Comparison of ENCODE assay signal across 1 cellular context in the genomic region with DNA sequence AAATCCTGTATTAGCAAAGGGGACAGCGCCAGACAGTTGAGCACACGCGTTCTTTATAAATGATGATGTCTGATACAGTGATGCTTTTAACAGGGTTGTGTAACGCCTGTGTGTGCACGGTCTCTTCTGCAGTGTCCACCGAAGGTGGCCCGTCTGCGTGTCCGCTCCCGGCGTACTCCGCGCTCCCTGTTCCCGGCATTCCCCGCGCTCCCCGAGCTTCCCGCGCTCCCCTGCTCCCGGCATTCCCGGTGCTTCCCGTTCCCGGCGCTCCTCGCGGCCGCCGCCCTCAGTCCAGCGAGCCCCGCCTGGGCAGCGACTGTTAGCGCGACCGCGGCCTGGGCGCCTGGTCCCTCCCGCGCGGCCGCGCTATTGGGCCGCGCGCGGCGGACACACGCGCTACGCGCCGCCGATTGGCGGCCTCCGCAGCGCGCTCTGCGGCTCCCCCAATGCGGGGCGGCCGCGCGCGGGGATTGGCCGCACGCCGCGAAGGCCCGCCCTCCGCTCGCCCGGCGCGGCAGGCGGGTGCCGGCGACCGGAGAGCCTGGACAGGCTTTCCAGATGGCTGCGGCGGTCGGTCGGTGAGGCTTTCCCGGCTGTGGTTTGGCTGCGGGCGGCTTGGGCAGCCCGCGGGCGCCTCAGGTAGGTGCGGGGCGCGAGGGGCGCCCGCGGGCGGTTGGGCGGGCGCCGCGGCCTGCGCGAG.
TF ChIP-seq lines count a peak whose summit lies in the region.

A gene (plus strand): TSS at position 497 of the 700 bp plus-strand sequence. CDS start 5,723 bp downstream, outside the sequence.

TF ChIP-seq in HepG2, 621 proteins besides CTCF, POLR2A, EP300 and RAD21 (continued from another document and continues in another):
- TF ChIP-seq, protein P1, sequence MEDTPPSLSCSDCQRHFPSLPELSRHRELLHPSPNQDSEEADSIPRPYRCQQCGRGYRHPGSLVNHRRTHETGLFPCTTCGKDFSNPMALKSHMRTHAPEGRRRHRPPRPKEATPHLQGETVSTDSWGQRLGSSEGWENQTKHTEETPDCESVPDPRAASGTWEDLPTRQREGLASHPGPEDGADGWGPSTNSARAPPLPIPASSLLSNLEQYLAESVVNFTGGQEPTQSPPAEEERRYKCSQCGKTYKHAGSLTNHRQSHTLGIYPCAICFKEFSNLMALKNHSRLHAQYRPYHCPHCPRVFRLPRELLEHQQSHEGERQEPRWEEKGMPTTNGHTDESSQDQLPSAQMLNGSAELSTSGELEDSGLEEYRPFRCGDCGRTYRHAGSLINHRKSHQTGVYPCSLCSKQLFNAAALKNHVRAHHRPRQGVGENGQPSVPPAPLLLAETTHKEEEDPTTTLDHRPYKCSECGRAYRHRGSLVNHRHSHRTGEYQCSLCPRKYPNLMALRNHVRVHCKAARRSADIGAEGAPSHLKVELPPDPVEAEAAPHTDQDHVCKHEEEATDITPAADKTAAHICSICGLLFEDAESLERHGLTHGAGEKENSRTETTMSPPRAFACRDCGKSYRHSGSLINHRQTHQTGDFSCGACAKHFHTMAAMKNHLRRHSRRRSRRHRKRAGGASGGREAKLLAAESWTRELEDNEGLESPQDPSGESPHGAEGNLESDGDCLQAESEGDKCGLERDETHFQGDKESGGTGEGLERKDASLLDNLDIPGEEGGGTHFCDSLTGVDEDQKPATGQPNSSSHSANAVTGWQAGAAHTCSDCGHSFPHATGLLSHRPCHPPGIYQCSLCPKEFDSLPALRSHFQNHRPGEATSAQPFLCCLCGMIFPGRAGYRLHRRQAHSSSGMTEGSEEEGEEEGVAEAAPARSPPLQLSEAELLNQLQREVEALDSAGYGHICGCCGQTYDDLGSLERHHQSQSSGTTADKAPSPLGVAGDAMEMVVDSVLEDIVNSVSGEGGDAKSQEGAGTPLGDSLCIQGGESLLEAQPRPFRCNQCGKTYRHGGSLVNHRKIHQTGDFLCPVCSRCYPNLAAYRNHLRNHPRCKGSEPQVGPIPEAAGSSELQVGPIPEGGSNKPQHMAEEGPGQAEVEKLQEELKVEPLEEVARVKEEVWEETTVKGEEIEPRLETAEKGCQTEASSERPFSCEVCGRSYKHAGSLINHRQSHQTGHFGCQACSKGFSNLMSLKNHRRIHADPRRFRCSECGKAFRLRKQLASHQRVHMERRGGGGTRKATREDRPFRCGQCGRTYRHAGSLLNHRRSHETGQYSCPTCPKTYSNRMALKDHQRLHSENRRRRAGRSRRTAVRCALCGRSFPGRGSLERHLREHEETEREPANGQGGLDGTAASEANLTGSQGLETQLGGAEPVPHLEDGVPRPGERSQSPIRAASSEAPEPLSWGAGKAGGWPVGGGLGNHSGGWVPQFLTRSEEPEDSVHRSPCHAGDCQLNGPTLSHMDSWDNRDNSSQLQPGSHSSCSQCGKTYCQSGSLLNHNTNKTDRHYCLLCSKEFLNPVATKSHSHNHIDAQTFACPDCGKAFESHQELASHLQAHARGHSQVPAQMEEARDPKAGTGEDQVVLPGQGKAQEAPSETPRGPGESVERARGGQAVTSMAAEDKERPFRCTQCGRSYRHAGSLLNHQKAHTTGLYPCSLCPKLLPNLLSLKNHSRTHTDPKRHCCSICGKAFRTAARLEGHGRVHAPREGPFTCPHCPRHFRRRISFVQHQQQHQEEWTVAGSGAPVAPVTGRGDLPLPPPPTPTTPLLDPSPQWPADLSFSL (CRISPR knock-in tag; IDR thresholded peaks at IDR 0.05) = no peak
- TF ChIP-seq, protein P2, sequence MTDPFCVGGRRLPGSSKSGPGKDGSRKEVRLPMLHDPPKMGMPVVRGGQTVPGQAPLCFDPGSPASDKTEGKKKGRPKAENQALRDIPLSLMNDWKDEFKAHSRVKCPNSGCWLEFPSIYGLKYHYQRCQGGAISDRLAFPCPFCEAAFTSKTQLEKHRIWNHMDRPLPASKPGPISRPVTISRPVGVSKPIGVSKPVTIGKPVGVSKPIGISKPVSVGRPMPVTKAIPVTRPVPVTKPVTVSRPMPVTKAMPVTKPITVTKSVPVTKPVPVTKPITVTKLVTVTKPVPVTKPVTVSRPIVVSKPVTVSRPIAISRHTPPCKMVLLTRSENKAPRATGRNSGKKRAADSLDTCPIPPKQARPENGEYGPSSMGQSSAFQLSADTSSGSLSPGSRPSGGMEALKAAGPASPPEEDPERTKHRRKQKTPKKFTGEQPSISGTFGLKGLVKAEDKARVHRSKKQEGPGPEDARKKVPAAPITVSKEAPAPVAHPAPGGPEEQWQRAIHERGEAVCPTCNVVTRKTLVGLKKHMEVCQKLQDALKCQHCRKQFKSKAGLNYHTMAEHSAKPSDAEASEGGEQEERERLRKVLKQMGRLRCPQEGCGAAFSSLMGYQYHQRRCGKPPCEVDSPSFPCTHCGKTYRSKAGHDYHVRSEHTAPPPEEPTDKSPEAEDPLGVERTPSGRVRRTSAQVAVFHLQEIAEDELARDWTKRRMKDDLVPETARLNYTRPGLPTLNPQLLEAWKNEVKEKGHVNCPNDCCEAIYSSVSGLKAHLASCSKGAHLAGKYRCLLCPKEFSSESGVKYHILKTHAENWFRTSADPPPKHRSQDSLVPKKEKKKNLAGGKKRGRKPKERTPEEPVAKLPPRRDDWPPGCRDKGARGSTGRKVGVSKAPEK (CRISPR knock-in tag; IDR thresholded peaks at IDR 0.05; ENCODE audit: borderline replicate concordance) = no peak
- TF ChIP-seq THYN1 (CRISPR knock-in tag; IDR thresholded peaks at IDR 0.05; ENCODE audit: borderline replicate concordance, low read depth) (no peak), TCF7 (IDR thresholded peaks at IDR 0.05; ENCODE audit: low read depth) (no peak), TP53 (CRISPR knock-in tag; conservative IDR thresholded peaks at IDR 0.05) (no peak), ZNF350 (CRISPR knock-in tag; IDR thresholded peaks at IDR 0.05; ENCODE audit: borderline replicate concordance, low read depth) (0 out of 2 replicates have a peak, but pooled peaks have one; percentile 67), ZNF460 (CRISPR knock-in tag; IDR thresholded peaks at IDR 0.05; ENCODE audit: borderline replicate concordance) (no peak), ZNF317 (CRISPR knock-in tag; IDR thresholded peaks at IDR 0.05) (no peak), RAD51 (IDR thresholded peaks at IDR 0.05; ENCODE audit: borderline replicate concordance) (no peak), JUND (CRISPR knock-in tag; IDR thresholded peaks at IDR 0.05) (0 out of 2 replicates have a peak, but pooled peaks have one; percentile 26), ZNF331 (CRISPR knock-in tag; IDR thresholded peaks at IDR 0.05) (peak; percentile 75), KDM3A (CRISPR knock-in tag; IDR thresholded peaks at IDR 0.05; ENCODE audit: low read depth) (peak; percentile 85; the same call in 1 of the 2 replicates), ZNF878 (CRISPR knock-in tag; IDR thresholded peaks at IDR 0.05) (no peak), ZMYM2 (CRISPR knock-in tag; IDR thresholded peaks at IDR 0.05) (no peak), SATB2 (CRISPR knock-in tag; IDR thresholded peaks at IDR 0.05) (0 out of 2 replicates have a peak, but pooled peaks have one; percentile 32), JUNB (CRISPR knock-in tag; IDR thresholded peaks at IDR 0.05; ENCODE audit: borderline replicate concordance) (no peak), PHB2 (IDR thresholded peaks at IDR 0.05; ENCODE audit: partially characterized antibody) (no peak), HOXD1 (CRISPR knock-in tag; IDR thresholded peaks at IDR 0.05) (peak; percentile 56; the same call in 1 of the 2 replicates), NCOA2 (CRISPR knock-in tag; IDR thresholded peaks at IDR 0.05) (peak; percentile 77), ZSCAN12 (CRISPR knock-in tag; IDR thresholded peaks at IDR 0.05) (no peak), SOX13 (IDR thresholded peaks at IDR 0.05) (no peak), SOX13 (CRISPR knock-in tag; conservative IDR thresholded peaks at IDR 0.05 in 1 of 2, IDR thresholded peaks at IDR 0.05 in 1 of 2) (peak in 1 of 2 experiments; percentile 63; a peak in 1 of 4 replicates), EEA1 (CRISPR knock-in tag; IDR thresholded peaks at IDR 0.05; ENCODE audit: borderline replicate concordance) (peak; percentile 67; the same call in 1 of the 2 replicates), ZNF383 (CRISPR knock-in tag; IDR thresholded peaks at IDR 0.05; ENCODE audit: borderline replicate concordance) (no peak), RBAK (CRISPR knock-in tag; IDR thresholded peaks at IDR 0.05) (no peak)
- TF ChIP-seq, protein P3, sequence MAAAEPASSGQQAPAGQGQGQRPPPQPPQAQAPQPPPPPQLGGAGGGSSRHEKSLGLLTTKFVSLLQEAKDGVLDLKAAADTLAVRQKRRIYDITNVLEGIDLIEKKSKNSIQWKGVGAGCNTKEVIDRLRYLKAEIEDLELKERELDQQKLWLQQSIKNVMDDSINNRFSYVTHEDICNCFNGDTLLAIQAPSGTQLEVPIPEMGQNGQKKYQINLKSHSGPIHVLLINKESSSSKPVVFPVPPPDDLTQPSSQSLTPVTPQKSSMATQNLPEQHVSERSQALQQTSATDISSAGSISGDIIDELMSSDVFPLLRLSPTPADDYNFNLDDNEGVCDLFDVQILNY (CRISPR knock-in tag; conservative IDR thresholded peaks at IDR 0.05) = peak; percentile 99
- TF ChIP-seq, protein P4, sequence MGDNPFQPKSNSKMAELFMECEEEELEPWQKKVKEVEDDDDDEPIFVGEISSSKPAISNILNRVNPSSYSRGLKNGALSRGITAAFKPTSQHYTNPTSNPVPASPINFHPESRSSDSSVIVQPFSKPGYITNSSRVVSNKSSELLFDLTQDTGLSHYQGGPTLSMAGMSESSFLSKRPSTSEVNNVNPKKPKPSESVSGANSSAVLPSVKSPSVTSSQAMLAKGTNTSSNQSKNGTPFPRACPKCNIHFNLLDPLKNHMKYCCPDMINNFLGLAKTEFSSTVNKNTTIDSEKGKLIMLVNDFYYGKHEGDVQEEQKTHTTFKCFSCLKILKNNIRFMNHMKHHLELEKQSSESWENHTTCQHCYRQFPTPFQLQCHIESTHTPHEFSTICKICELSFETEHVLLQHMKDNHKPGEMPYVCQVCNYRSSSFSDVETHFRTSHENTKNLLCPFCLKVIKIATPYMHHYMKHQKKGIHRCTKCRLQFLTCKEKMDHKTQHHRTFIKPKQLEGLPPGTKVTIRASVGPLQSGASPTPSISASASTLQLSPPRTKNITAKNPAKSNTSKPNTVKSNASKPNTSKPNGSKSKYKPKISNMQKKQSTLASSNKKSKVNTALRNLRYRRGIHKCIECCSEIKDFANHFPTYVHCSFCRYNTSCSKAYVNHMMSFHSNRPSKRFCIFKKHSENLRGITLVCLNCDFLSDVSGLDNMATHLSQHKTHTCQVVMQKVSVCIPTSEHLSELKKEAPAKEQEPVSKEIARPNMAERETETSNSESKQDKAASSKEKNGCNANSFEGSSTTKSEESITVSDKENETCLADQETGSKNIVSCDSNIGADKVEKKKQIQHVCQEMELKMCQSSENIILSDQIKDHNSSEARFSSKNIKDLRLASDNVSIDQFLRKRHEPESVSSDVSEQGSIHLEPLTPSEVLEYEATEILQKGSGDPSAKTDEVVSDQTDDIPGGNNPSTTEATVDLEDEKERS (CRISPR knock-in tag; IDR thresholded peaks at IDR 0.05) = no peak
- TF ChIP-seq, protein P5, sequence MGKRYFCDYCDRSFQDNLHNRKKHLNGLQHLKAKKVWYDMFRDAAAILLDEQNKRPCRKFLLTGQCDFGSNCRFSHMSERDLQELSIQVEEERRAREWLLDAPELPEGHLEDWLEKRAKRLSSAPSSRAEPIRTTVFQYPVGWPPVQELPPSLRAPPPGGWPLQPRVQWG (CRISPR knock-in tag; IDR thresholded peaks at IDR 0.05; ENCODE audit: borderline replicate concordance, low read depth) = no peak
- TF ChIP-seq, protein P6, sequence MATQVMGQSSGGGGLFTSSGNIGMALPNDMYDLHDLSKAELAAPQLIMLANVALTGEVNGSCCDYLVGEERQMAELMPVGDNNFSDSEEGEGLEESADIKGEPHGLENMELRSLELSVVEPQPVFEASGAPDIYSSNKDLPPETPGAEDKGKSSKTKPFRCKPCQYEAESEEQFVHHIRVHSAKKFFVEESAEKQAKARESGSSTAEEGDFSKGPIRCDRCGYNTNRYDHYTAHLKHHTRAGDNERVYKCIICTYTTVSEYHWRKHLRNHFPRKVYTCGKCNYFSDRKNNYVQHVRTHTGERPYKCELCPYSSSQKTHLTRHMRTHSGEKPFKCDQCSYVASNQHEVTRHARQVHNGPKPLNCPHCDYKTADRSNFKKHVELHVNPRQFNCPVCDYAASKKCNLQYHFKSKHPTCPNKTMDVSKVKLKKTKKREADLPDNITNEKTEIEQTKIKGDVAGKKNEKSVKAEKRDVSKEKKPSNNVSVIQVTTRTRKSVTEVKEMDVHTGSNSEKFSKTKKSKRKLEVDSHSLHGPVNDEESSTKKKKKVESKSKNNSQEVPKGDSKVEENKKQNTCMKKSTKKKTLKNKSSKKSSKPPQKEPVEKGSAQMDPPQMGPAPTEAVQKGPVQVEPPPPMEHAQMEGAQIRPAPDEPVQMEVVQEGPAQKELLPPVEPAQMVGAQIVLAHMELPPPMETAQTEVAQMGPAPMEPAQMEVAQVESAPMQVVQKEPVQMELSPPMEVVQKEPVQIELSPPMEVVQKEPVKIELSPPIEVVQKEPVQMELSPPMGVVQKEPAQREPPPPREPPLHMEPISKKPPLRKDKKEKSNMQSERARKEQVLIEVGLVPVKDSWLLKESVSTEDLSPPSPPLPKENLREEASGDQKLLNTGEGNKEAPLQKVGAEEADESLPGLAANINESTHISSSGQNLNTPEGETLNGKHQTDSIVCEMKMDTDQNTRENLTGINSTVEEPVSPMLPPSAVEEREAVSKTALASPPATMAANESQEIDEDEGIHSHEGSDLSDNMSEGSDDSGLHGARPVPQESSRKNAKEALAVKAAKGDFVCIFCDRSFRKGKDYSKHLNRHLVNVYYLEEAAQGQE (IDR thresholded peaks at IDR 0.05; ENCODE audit: borderline replicate concordance in 1 of 2, low read depth in 1 of 2, low read length in 2 of 2) = peak in 1 of 2 experiments; percentile 52; a peak in 1 of 4 replicates
- TF ChIP-seq, protein P7, sequence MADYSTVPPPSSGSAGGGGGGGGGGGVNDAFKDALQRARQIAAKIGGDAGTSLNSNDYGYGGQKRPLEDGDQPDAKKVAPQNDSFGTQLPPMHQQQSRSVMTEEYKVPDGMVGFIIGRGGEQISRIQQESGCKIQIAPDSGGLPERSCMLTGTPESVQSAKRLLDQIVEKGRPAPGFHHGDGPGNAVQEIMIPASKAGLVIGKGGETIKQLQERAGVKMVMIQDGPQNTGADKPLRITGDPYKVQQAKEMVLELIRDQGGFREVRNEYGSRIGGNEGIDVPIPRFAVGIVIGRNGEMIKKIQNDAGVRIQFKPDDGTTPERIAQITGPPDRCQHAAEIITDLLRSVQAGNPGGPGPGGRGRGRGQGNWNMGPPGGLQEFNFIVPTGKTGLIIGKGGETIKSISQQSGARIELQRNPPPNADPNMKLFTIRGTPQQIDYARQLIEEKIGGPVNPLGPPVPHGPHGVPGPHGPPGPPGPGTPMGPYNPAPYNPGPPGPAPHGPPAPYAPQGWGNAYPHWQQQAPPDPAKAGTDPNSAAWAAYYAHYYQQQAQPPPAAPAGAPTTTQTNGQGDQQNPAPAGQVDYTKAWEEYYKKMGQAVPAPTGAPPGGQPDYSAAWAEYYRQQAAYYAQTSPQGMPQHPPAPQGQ (CRISPR knock-in tag; IDR thresholded peaks at IDR 0.05; ENCODE audit: borderline replicate concordance) = no peak
- TF ChIP-seq, protein P8, sequence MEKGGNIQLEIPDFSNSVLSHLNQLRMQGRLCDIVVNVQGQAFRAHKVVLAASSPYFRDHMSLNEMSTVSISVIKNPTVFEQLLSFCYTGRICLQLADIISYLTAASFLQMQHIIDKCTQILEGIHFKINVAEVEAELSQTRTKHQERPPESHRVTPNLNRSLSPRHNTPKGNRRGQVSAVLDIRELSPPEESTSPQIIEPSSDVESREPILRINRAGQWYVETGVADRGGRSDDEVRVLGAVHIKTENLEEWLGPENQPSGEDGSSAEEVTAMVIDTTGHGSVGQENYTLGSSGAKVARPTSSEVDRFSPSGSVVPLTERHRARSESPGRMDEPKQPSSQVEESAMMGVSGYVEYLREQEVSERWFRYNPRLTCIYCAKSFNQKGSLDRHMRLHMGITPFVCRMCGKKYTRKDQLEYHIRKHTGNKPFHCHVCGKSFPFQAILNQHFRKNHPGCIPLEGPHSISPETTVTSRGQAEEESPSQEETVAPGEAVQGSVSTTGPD (CRISPR knock-in tag; IDR thresholded peaks at IDR 0.05) = no peak
- TF ChIP-seq, protein P9, sequence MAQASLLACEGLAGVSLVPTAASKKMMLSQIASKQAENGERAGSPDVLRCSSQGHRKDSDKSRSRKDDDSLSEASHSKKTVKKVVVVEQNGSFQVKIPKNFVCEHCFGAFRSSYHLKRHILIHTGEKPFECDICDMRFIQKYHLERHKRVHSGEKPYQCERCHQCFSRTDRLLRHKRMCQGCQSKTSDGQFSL (CRISPR knock-in tag; IDR thresholded peaks at IDR 0.05) = no peak
